In genomic region chr3:13714251-13714916, GRCh38 we compare ENCODE assay signal across 23 cellular contexts.
DNase-seq lines count a peak whose midpoint lies in the region; ATAC-seq and TF ChIP-seq lines count a peak whose summit lies in the region.
"Had no signal": no experiment of that assay in that cellular context is flagged by ENCODE, and none has a peak within 500 bp of the region (broad histone marks: within the 10 kb centered on the region; RNA-seq: fewer than 3 reads in every experiment).

No MANE protein-coding gene starts in this region.

- peaks cover 30 to 47% of the 10 kb centered on the region in 2 donors for H3K9me3 Mint-ChIP-seq in activated naive CD4-positive, alpha-beta T cell treated with anti-CD3 and anti-CD28 coated beads, Interleukin-2, amount 50 U/mL, for 72 hours
- H3K9me3 Mint-ChIP-seq in activated CD8-positive, alpha-beta memory T cell treated with anti-CD3 and anti-CD28 coated beads, Interleukin-2, amount 10 ng/mL, durations not matched to agents 7 days and 5 days (ENCODE audit: low read depth) = no peaks in the 10 kb centered on the region

- no peaks in the 10 kb centered on the region for H3K9me3 ChIP-seq in suprapubic skin
- H3K9me3 ChIP-seq: Caco-2 had no signal

- H3K36me3 ChIP-seq in suprapubic skin = no peaks in the 10 kb centered on the region
- H3K36me3 ChIP-seq: BLaER1, breast epithelium had no signal

- no peak overlapping the region for H3K27ac ChIP-seq in suprapubic skin
- H3K27ac ChIP-seq: BLaER1, breast epithelium had no signal

- CTCF ChIA-PET in activated CD8-positive, alpha-beta memory T cell treated with anti-CD3 and anti-CD28 coated beads, Interleukin-2, amount 10 ng/mL, durations not matched to agents 7 days and 5 days (lab: Charles Lee) = no interaction called here

- TF ChIP-seq POLR2A in suprapubic skin (IDR thresholded peaks at IDR 0.05) = no peak

- 91% methylated on average over 7 of the region's 7 CpGs for WGBS in suprapubic skin

- no peak for TF ChIP-seq EP300 in suprapubic skin (IDR thresholded peaks at IDR 0.05)

- DNase-seq in activated naive CD4-positive, alpha-beta T cell treated with anti-CD3 and anti-CD28 coated beads, Interleukin-2, amount 50 U/mL, for 72 hours (ENCODE audit: low spot score in 2 of 2) = peak; percentile 1 to 30
- DNase-seq in activated naive CD4-positive, alpha-beta T cell (lab: John Stamatoyannopoulos, UW) = no peak
- peak; percentile 19 for DNase-seq in activated CD8-positive, alpha-beta memory T cell treated with anti-CD3 and anti-CD28 coated beads, Interleukin-2, amount 10 ng/mL, durations not matched to agents 7 days and 5 days
- DNase-seq in mesenteric fat pad (ENCODE audit: low spot score) (peak; percentile 78), suprapubic skin (ENCODE audit: low spot score in 2 of 2) (peak; percentile 32 to 55)
- DNase-seq: ACHN; activated gamma-delta T cell; amniotic stem cell; Caco-2; DND-41; Kasumi-1; NCI-H1694; NCI-H524 treated with DMSO at 0.1 percent for 48 hours; NK-92 treated with Interleukin-12 subunit alpha and Interleukin-12 subunit beta, amount 100 ng/mL, for 24 hours; stimulated activated CD4-positive, alpha-beta T cell treated with anti-CD3 and anti-CD28 coated beads, Interleukin-4, amount 100 ng/mL, for 1 hour; stimulated activated naive B cell treated with anti-CD40 and anti-IgM and Interleukin-4, amounts not matched to agents 10 μg/mL and 1 μg/mL and 100 μg/mL, for 72 hours had no signal

- no peak overlapping the region for H3K27ac Mint-ChIP-seq in activated naive CD4-positive, alpha-beta T cell treated with anti-CD3 and anti-CD28 coated beads, Interleukin-2, amount 50 U/mL, for 72 hours
- H3K27ac Mint-ChIP-seq in activated CD8-positive, alpha-beta memory T cell treated with anti-CD3 and anti-CD28 coated beads, Interleukin-2, amount 10 ng/mL, durations not matched to agents 7 days and 5 days = no peak overlapping the region
- H3K27ac Mint-ChIP-seq: dendritic cell treated with granulocyte-macrophage colony-stimulating factor and Interleukin-4, amounts not matched to agents 40 ng/mL and 50 ng/mL, for 4 days; stimulated activated naive B cell treated with anti-CD40 and anti-IgM and Interleukin-4, amounts not matched to agents 10 μg/mL and 1 μg/mL and 100 μg/mL, for 72 hours had no signal

- H3K4me3 ChIP-seq in suprapubic skin = no peak overlapping the region
- H3K4me3 ChIP-seq: BLaER1, breast epithelium, lung had no signal

- peaks cover 6 to 7% of the 10 kb centered on the region in 2 donors for H3K36me3 Mint-ChIP-seq in activated naive CD4-positive, alpha-beta T cell treated with anti-CD3 and anti-CD28 coated beads, Interleukin-2, amount 50 U/mL, for 72 hours
- no peaks in the 10 kb centered on the region for H3K36me3 Mint-ChIP-seq in activated CD8-positive, alpha-beta memory T cell treated with anti-CD3 and anti-CD28 coated beads, Interleukin-2, amount 10 ng/mL, durations not matched to agents 7 days and 5 days

- H3K27me3 Mint-ChIP-seq in activated CD8-positive, alpha-beta memory T cell treated with anti-CD3 and anti-CD28 coated beads, Interleukin-2, amount 10 ng/mL, durations not matched to agents 7 days and 5 days = no peaks in the 10 kb centered on the region

- TF ChIP-seq CTCF in suprapubic skin (IDR thresholded peaks at IDR 0.05) = no peak

- no peak for ATAC-seq in activated naive CD4-positive, alpha-beta T cell treated with anti-CD3 and anti-CD28 coated beads, Interleukin-2, amount 50 U/mL, for 72 hours
- no peak for ATAC-seq in activated CD8-positive, alpha-beta memory T cell treated with anti-CD3 and anti-CD28 coated beads, Interleukin-2, amount 10 ng/mL, durations not matched to agents 7 days and 5 days
- ATAC-seq in HG02938 (IDR thresholded peaks at IDR 0.05; ENCODE audit: unreplicated experiment) (no peak), GM21825 (IDR thresholded peaks at IDR 0.05; ENCODE audit: unreplicated experiment) (no peak), GM21423 (IDR thresholded peaks at IDR 0.05; ENCODE audit: unreplicated experiment) (no peak)
- ATAC-seq: stimulated activated naive B cell treated with anti-CD40 and anti-IgM and Interleukin-4, amounts not matched to agents 10 μg/mL and 1 μg/mL and 100 μg/mL, for 72 hours had no signal

- H3K27me3 ChIP-seq in suprapubic skin = no peaks in the 10 kb centered on the region
- H3K27me3 ChIP-seq: BLaER1, breast epithelium had no signal

- no peaks in the 10 kb centered on the region for H3K4me1 ChIP-seq in suprapubic skin
- H3K4me1 ChIP-seq: BLaER1, breast epithelium, Caco-2 had no signal

- no peaks in the 10 kb centered on the region for H3K4me1 Mint-ChIP-seq in activated CD8-positive, alpha-beta memory T cell treated with anti-CD3 and anti-CD28 coated beads, Interleukin-2, amount 10 ng/mL, durations not matched to agents 7 days and 5 days
- H3K4me1 Mint-ChIP-seq: stimulated activated naive B cell treated with anti-CD40 and anti-IgM and Interleukin-4, amounts not matched to agents 10 μg/mL and 1 μg/mL and 100 μg/mL, for 72 hours had no signal

- H3K4me3 Mint-ChIP-seq in activated CD8-positive, alpha-beta memory T cell treated with anti-CD3 and anti-CD28 coated beads, Interleukin-2, amount 10 ng/mL, durations not matched to agents 7 days and 5 days = no peak overlapping the region
- H3K4me3 Mint-ChIP-seq: dendritic cell treated with granulocyte-macrophage colony-stimulating factor and Interleukin-4, amounts not matched to agents 40 ng/mL and 50 ng/mL, for 4 days; stimulated activated naive B cell treated with anti-CD40 and anti-IgM and Interleukin-4, amounts not matched to agents 10 μg/mL and 1 μg/mL and 100 μg/mL, for 72 hours had no signal

Comparison
In these comparisons a context has a peak if more than half of its experiments do, and no peak if none do; other contexts are left out.
1. DNase-seq: peak in activated naive CD4-positive, alpha-beta T cell treated with anti-CD3 and anti-CD28 coated beads, Interleukin-2, amount 50 U/mL, for 72 hours (2 of 2), activated CD8-positive, alpha-beta memory T cell treated with anti-CD3 and anti-CD28 coated beads, Interleukin-2, amount 10 ng/mL, durations not matched to agents 7 days and 5 days (single experiment), mesenteric fat pad (single experiment) and suprapubic skin (2 of 2); none in activated naive CD4-positive, alpha-beta T cell (0 of 4).